In genomic region chr5:133821889-133822288, GRCh38 we compare ENCODE assay signal across 13 cellular contexts.
DNase-seq lines count a peak whose midpoint lies in the region; ATAC-seq, FAIRE-seq and TF ChIP-seq lines count a peak whose summit lies in the region.
"Had no signal": no experiment of that assay in that cellular context is flagged by ENCODE, and none has a peak within 500 bp of the region (broad histone marks: within the 10 kb centered on the region; RNA-seq: fewer than 3 reads in every experiment).

No MANE protein-coding gene starts in this region.

- no peaks in the 10 kb centered on the region for H3K79me2 ChIP-seq in K562 (ENCODE audit: control insufficient read depth, insufficient read depth, low read length)

- H3K9ac ChIP-seq in BLaER1 (no peak overlapping the region), K562 (ENCODE audit: insufficient read depth in 1 of 2, low read depth in 2 of 2, low read length in 2 of 2) (no peak overlapping the region)

- H3K27ac ChIP-seq in BLaER1: peak overlapping the region; percentile 50; the same call in 1 of the 2 replicates
- no peak overlapping the region for H3K27ac ChIP-seq in K562 (ENCODE audit: extremely low read depth, low read depth, low read length)
- no peak overlapping the region for H3K27ac ChIP-seq in tibial nerve

- H3K9me3 ChIP-seq in BLaER1: no peaks in the 10 kb centered on the region
- no peaks in the 10 kb centered on the region for H3K9me3 ChIP-seq in K562 (replicated peaks; ENCODE audit: control insufficient read depth, insufficient read depth, low read depth, low read length)
- H3K9me3 ChIP-seq in tibial nerve: no peaks in the 10 kb centered on the region

- peaks cover 4 to 11% of the 10 kb centered on the region in 2 donors for H3K27me3 Mint-ChIP-seq in stimulated activated naive B cell treated with anti-CD40 and anti-IgM and Interleukin-4, amounts not matched to agents 10 μg/mL and 1 μg/mL and 100 μg/mL, for 72 hours

- H3K4me3 ChIP-seq in BLaER1: no peak overlapping the region
- H3K4me3 ChIP-seq in K562: no peak overlapping the region
- H3K4me3 ChIP-seq in tibial nerve: no peak overlapping the region

- H3K27ac Mint-ChIP-seq in stimulated activated naive B cell treated with anti-CD40 and anti-IgM and Interleukin-4, amounts not matched to agents 10 μg/mL and 1 μg/mL and 100 μg/mL, for 72 hours: peak overlapping the region; percentile 38
- H3K27ac Mint-ChIP-seq: CD4-positive, CD25-positive, alpha-beta regulatory T cell; HFFc6 had no signal

- no peak for TF ChIP-seq POLR2A in K562 (conservative IDR thresholded peaks at IDR 0.05)
- no peak for TF ChIP-seq POLR2A in tibial nerve (IDR thresholded peaks at IDR 0.05)

- ATAC-seq in K562 (no peak), GM18867 (IDR thresholded peaks at IDR 0.05; ENCODE audit: unreplicated experiment) (no peak)
- ATAC-seq in stimulated activated naive B cell treated with anti-CD40 and anti-IgM and Interleukin-4, amounts not matched to agents 10 μg/mL and 1 μg/mL and 100 μg/mL, for 72 hours (replicated peaks): no peak

- H3K9me1 ChIP-seq in K562 (ENCODE audit: control insufficient read depth, insufficient read depth, low read length): peaks cover 3% of the 10 kb centered on the region

- TF ChIP-seq RAD21 in K562 (CRISPR knock-in tag; conservative IDR thresholded peaks at IDR 0.05 in 1 of 2, IDR thresholded peaks at IDR 0.05 in 1 of 2): no peak

- TF ChIP-seq CTCF in K562 (IDR thresholded peaks at IDR 0.05 in 2 of 3, conservative IDR thresholded peaks at IDR 0.05 in 1 of 3; ENCODE audit: insufficient read depth in 2 of 3, low read depth in 1 of 3, low read length in 3 of 3) (no peak), tibial nerve (IDR thresholded peaks at IDR 0.05) (no peak)

- peaks cover 2 to 4% of the 10 kb centered on the region in 2 donors for H3K9me3 Mint-ChIP-seq in stimulated activated naive B cell treated with anti-CD40 and anti-IgM and Interleukin-4, amounts not matched to agents 10 μg/mL and 1 μg/mL and 100 μg/mL, for 72 hours
- H3K9me3 Mint-ChIP-seq: CD4-positive, CD25-positive, alpha-beta regulatory T cell had no signal

- CTCF ChIA-PET in K562 (lab: Yijun Ruan, JAX; ENCODE audit: low intra/inter-chr PET ratio): no interaction called here

- intact Hi-C loops in K562 (cut with micrococcal nuclease): no loop called here

- no TSS peak for BruUV-seq in K562 (replicated peaks; lab: Mats Ljungman, UMichigan)

- in situ Hi-C loops in K562 (cut with MboI): no loop called here

- H4K20me1 ChIP-seq in BLaER1 (no peaks in the 10 kb centered on the region), K562 (replicated peaks; ENCODE audit: control insufficient read depth, insufficient read depth, low read length) (0 out of 2 replicates have a peak, but pooled peaks cover 5% of the 10 kb centered on the region)

- WGBS in K562 (ENCODE audit: insufficient coverage, low coverage, missing lambda C conversion rate): 0% methylated on average over 3 of the region's 3 CpGs
- WGBS in tibial nerve, 2 donors: 75 to 89% methylated on average over 3 of the region's 3 CpGs

- peak overlapping the region; percentile 59 for H3K4me2 ChIP-seq in BLaER1
- no peak overlapping the region for H3K4me2 ChIP-seq in K562 (ENCODE audit: insufficient read depth, low read length)

- DNase-seq in GM19239 (ENCODE audit: insufficient read length, low spot score) (no peak), K562 (ENCODE audit: extremely low read depth in 1 of 4, low spot score in 3 of 4) (no peak), tibial nerve (ENCODE audit: low spot score in 2 of 2) (no peak)
- DNase-seq in stimulated activated naive B cell treated with anti-CD40 and anti-IgM and Interleukin-4, amounts not matched to agents 10 μg/mL and 1 μg/mL and 100 μg/mL, for 72 hours: no peak
- DNase-seq: CD4-positive, CD25-positive, alpha-beta regulatory T cell; GF-D8; HCEC 1CT; HFFc6; KG1 had no signal

- peak; percentile 45 for FAIRE-seq in GM19239 (lab: Jason Lieb, UNC)
- no peak for FAIRE-seq in K562 (lab: Jason Lieb, UNC)
- FAIRE-seq: H1, HTR-8/SVneo had no signal

- peaks cover 0 to 2% of the 10 kb centered on the region in 2 donors for H3K36me3 Mint-ChIP-seq in stimulated activated naive B cell treated with anti-CD40 and anti-IgM and Interleukin-4, amounts not matched to agents 10 μg/mL and 1 μg/mL and 100 μg/mL, for 72 hours
- H3K36me3 Mint-ChIP-seq: CD4-positive, CD25-positive, alpha-beta regulatory T cell had no signal

- H3K27me3 ChIP-seq in BLaER1 (no peaks in the 10 kb centered on the region), K562 (ENCODE audit: control insufficient read depth in 2 of 2, insufficient read depth in 2 of 2, low read length in 2 of 2) (peaks cover 26 to 50% of the 10 kb centered on the region in 2 experiments), tibial nerve (no peaks in the 10 kb centered on the region)

- H3K4me1 Mint-ChIP-seq in stimulated activated naive B cell treated with anti-CD40 and anti-IgM and Interleukin-4, amounts not matched to agents 10 μg/mL and 1 μg/mL and 100 μg/mL, for 72 hours: peaks cover 58 to 80% of the 10 kb centered on the region in 2 donors

- no peak overlapping the region for H2AFZ ChIP-seq in K562 (ENCODE audit: low read depth, low read length)

- no peak for TF ChIP-seq EP300 in K562 (IDR thresholded peaks at IDR 0.05; ENCODE audit: low read length)
- TF ChIP-seq EP300 in tibial nerve (IDR thresholded peaks at IDR 0.05): no peak

- H3K4me3 Mint-ChIP-seq in stimulated activated naive B cell treated with anti-CD40 and anti-IgM and Interleukin-4, amounts not matched to agents 10 μg/mL and 1 μg/mL and 100 μg/mL, for 72 hours: no peak overlapping the region
- H3K4me3 Mint-ChIP-seq: HFFc6 had no signal

- H3K4me1 ChIP-seq in BLaER1 (peaks cover 85% of the 10 kb centered on the region), K562 (replicated peaks in 1 of 2; ENCODE audit: control insufficient read depth in 2 of 2, insufficient read depth in 2 of 2, low read length in 2 of 2) (peaks cover 0 to 3% of the 10 kb centered on the region in 2 experiments; a peak in 2 of 5 replicates), tibial nerve (peaks cover 0 to 17% (median 0%) of the 10 kb centered on the region in 4 donors)

- no peaks in the 10 kb centered on the region for H3K36me3 ChIP-seq in BLaER1
- H3K36me3 ChIP-seq in K562 (ENCODE audit: control insufficient read depth, insufficient read depth, low read length): no peaks in the 10 kb centered on the region
- H3K36me3 ChIP-seq in tibial nerve: no peaks in the 10 kb centered on the region

- POLR2A ChIA-PET in K562 (lab: Yijun Ruan, JAX): interaction anchor here (0.6 kb wide), 1 partner anchor 11 kb away, joined by 3 read pairs; no protein-coding TSS in a partner anchor

TF ChIP-seq in K562, 482 proteins besides CTCF, POLR2A, EP300 and RAD21:
- TF ChIP-seq MCM2 (IDR thresholded peaks at IDR 0.05; ENCODE audit: low read depth) (no peak), MAFF (IDR thresholded peaks at IDR 0.05; ENCODE audit: low read length) (peak; percentile 13; the same call in 1 of the 2 replicates), CC2D1A (IDR thresholded peaks at IDR 0.05) (no peak), ZNF707 (CRISPR knock-in tag; conservative IDR thresholded peaks at IDR 0.05) (no peak), NBN (IDR thresholded peaks at IDR 0.05; ENCODE audit: low read depth) (no peak), C11orf30 (IDR thresholded peaks at IDR 0.05; ENCODE audit: low read depth) (peak; percentile 38; the same call in 1 of the 2 replicates), ZNF316 (IDR thresholded peaks at IDR 0.05) (peak; percentile 68), MAFG (tag; conservative IDR thresholded peaks at IDR 0.05) (0 out of 2 replicates have a peak, but pooled peaks have one; percentile 14)
